In genomic region chr15:87704276-87704675, GRCh38 we compare ENCODE assay signal across 33 cellular contexts.
"Had no signal": no experiment of that assay in that cellular context is flagged by ENCODE, and none has a peak within 500 bp of the region (broad histone marks: within the 10 kb centered on the region; RNA-seq: fewer than 3 reads in every experiment).

No MANE protein-coding gene starts in this region.

- H2AFZ ChIP-seq: PC-9 had no signal

- H3K4me3 ChIP-seq: ascending aorta, cardiac muscle cell, colonic mucosa, PC-9 had no signal

- H3K36me3 Mint-ChIP-seq: activated CD8-positive, alpha-beta memory T cell treated with anti-CD3 and anti-CD28 coated beads, Interleukin-2, amount 10 ng/mL, durations not matched to agents 7 days and 5 days; activated naive CD8-positive, alpha-beta T cell treated with anti-CD3 and anti-CD28 coated beads for 36 hours had no signal

- DNase-seq: activated CD4-positive, alpha-beta memory T cell treated with anti-CD3 and anti-CD28 coated beads, Interleukin-2, amount 10 ng/mL, durations not matched to agents 7 days and 5 days; activated CD4-positive, alpha-beta T cell treated with anti-CD3 and anti-CD28 coated beads for 1 hour; activated CD4-positive, alpha-beta T cell treated with anti-CD3 and anti-CD28 coated beads for 48 hours; activated CD4-positive, CD25-positive, alpha-beta regulatory T cell; activated CD8-positive, alpha-beta memory T cell treated with anti-CD3 and anti-CD28 coated beads for 24 hours; activated CD8-positive, alpha-beta memory T cell treated with anti-CD3 and anti-CD28 coated beads, Interleukin-2, amount 10 ng/mL, durations not matched to agents 7 days and 5 days; activated CD8-positive, alpha-beta memory T cell treated with anti-CD3 and anti-CD28 coated beads, Interleukin-2, amount 50 U/mL, for 48 hours; activated effector memory CD4-positive, alpha-beta T cell treated with anti-CD3 and anti-CD28 coated beads, Interleukin-2, amount 50 U/mL, for 16 hours; activated naive CD4-positive, alpha-beta T cell; activated naive CD4-positive, alpha-beta T cell treated with anti-CD3 and anti-CD28 coated beads, Interleukin-2, amount 50 U/mL, for 16 hours; activated naive CD8-positive, alpha-beta T cell treated with anti-CD3 and anti-CD28 coated beads for 36 hours; activated T-cell treated with anti-CD3 and anti-CD28 coated beads, Interleukin-2, amount 50 U/mL, for 72 hours; amygdala; colonic mucosa; NCI-H1092 treated with DMSO at 0.1 percent for 48 hours; NCI-H1417 treated with DMSO at 0.1 percent for 48 hours; NCI-H187 treated with DMSO at 0.1 percent for 48 hours; NCI-H2081 treated with DMSO at 0.1 percent for 48 hours; NCI-H345; NCI-H524 treated with DMSO at 0.1 percent for 48 hours; NCI-H748 treated with DMSO at 0.1 percent for 48 hours; PC-9; SIG-M5; SW 1271; T-helper 1 cell; T-helper 2 cell; T-helper 9 cell had no signal

- H3K27me3 ChIP-seq: ascending aorta, cardiac muscle cell, colonic mucosa had no signal

- H3K4me1 Mint-ChIP-seq: activated CD4-positive, alpha-beta memory T cell treated with anti-CD3 and anti-CD28 coated beads, Interleukin-2, amount 10 ng/mL, durations not matched to agents 7 days and 5 days; activated CD8-positive, alpha-beta memory T cell treated with anti-CD3 and anti-CD28 coated beads, Interleukin-2, amount 10 ng/mL, durations not matched to agents 7 days and 5 days; activated naive CD8-positive, alpha-beta T cell treated with anti-CD3 and anti-CD28 coated beads for 36 hours; activated T-helper 17 cell treated with anti-CD3 and anti-CD28 coated beads, Interleukin-2, amount 50 U/mL, for 72 hours; central memory CD8-positive, alpha-beta T cell had no signal

- H3K36me3 ChIP-seq: ascending aorta, cardiac muscle cell, colonic mucosa had no signal

- H3K9me3 ChIP-seq: ascending aorta, colonic mucosa had no signal

- ATAC-seq: activated CD8-positive, alpha-beta memory T cell treated with anti-CD3 and anti-CD28 coated beads, Interleukin-2, amount 10 ng/mL, durations not matched to agents 7 days and 5 days; activated T-cell treated with anti-CD3 and anti-CD28 coated beads, Interleukin-2, amount 50 U/mL, for 72 hours; activated T-helper 17 cell treated with anti-CD3 and anti-CD28 coated beads, Interleukin-2, amount 50 U/mL, for 72 hours had no signal

- H3K27ac Mint-ChIP-seq: activated CD4-positive, alpha-beta memory T cell treated with anti-CD3 and anti-CD28 coated beads, Interleukin-2, amount 10 ng/mL, durations not matched to agents 7 days and 5 days; activated CD8-positive, alpha-beta memory T cell treated with anti-CD3 and anti-CD28 coated beads, Interleukin-2, amount 10 ng/mL, durations not matched to agents 7 days and 5 days; activated naive CD8-positive, alpha-beta T cell treated with anti-CD3 and anti-CD28 coated beads for 36 hours; activated T-cell treated with anti-CD3 and anti-CD28 coated beads, Interleukin-2, amount 50 U/mL, for 72 hours; activated T-helper 17 cell treated with anti-CD3 and anti-CD28 coated beads, Interleukin-2, amount 50 U/mL, for 72 hours had no signal

- H3K4me1 ChIP-seq: ascending aorta, colonic mucosa had no signal

- H3K4me3 Mint-ChIP-seq: activated CD4-positive, alpha-beta memory T cell treated with anti-CD3 and anti-CD28 coated beads, Interleukin-2, amount 10 ng/mL, durations not matched to agents 7 days and 5 days; activated CD8-positive, alpha-beta memory T cell treated with anti-CD3 and anti-CD28 coated beads, Interleukin-2, amount 10 ng/mL, durations not matched to agents 7 days and 5 days; activated naive CD8-positive, alpha-beta T cell treated with anti-CD3 and anti-CD28 coated beads for 36 hours; activated T-cell treated with anti-CD3 and anti-CD28 coated beads, Interleukin-2, amount 50 U/mL, for 72 hours; activated T-helper 17 cell treated with anti-CD3 and anti-CD28 coated beads, Interleukin-2, amount 50 U/mL, for 72 hours; central memory CD8-positive, alpha-beta T cell had no signal

- H3K27ac ChIP-seq: ascending aorta, cardiac muscle cell, colonic mucosa, PC-9, RWPE1, VCaP had no signal

- H3K27me3 Mint-ChIP-seq: activated CD4-positive, alpha-beta memory T cell treated with anti-CD3 and anti-CD28 coated beads, Interleukin-2, amount 10 ng/mL, durations not matched to agents 7 days and 5 days; activated CD8-positive, alpha-beta memory T cell treated with anti-CD3 and anti-CD28 coated beads, Interleukin-2, amount 10 ng/mL, durations not matched to agents 7 days and 5 days; activated naive CD8-positive, alpha-beta T cell treated with anti-CD3 and anti-CD28 coated beads for 36 hours; central memory CD8-positive, alpha-beta T cell had no signal

- H3K4me2 ChIP-seq: PC-9 had no signal
